In genomic region chr22:39292561-39293074, GRCh38 we compare ENCODE assay signal across 8 cellular contexts. TPM values are rescaled to one million over a fixed set of nuclear protein-coding genes. Genes with fewer than 3 reads are reported as not detected.
DNase-seq lines count a peak whose midpoint lies in the region; ATAC-seq and TF ChIP-seq lines count a peak whose summit lies in the region.

No MANE protein-coding gene starts in this region.

- no peaks in the 10 kb centered on the region for H3K9me3 ChIP-seq in H9 (ENCODE audit: control insufficient read depth, low read depth, low read length)
- H3K9me3 ChIP-seq in Peyer's patch = no peaks in the 10 kb centered on the region

- H2AK5ac ChIP-seq in H9 (ENCODE audit: insufficient read length, low read length) = no peak overlapping the region

- H3K4me2 ChIP-seq in H9 (ENCODE audit: insufficient read depth, insufficient read length, low read length) = no peak overlapping the region

- ATAC-seq in HG03108 (IDR thresholded peaks at IDR 0.05; ENCODE audit: unreplicated experiment) (no peak), GM18861 (IDR thresholded peaks at IDR 0.05; ENCODE audit: unreplicated experiment) (no peak)

- no peak overlapping the region for H3K23ac ChIP-seq in H9 (ENCODE audit: insufficient read length, low read depth, low read length)

- H2BK12ac ChIP-seq in H9 (ENCODE audit: insufficient read length, low read depth, low read length) = no peak overlapping the region

- no peak overlapping the region for H3K4me3 ChIP-seq in Peyer's patch
- no peak overlapping the region for H3K4me3 ChIP-seq in epithelial cell of esophagus (ENCODE audit: low read length)

- H2BK5ac ChIP-seq in H9 (ENCODE audit: insufficient read length, low read length) = no peak overlapping the region

- H3K9ac ChIP-seq in H9 (ENCODE audit: extremely low read depth, insufficient read length, low read length) = no peak overlapping the region

- H3K4me1 Mint-ChIP-seq in H9 (peaks cover 17 to 36% of the 10 kb centered on the region in 2 experiments), mesothelial cell of epicardium (peaks cover 61% of the 10 kb centered on the region)

- H3K27ac Mint-ChIP-seq in H9 = peak overlapping the region in 2 of 3 experiments; percentile 67 to 79; a peak in 4 of 7 replicates
- peak overlapping the region; percentile 92 for H3K27ac Mint-ChIP-seq in mesothelial cell of epicardium

- no peaks in the 10 kb centered on the region for H4K20me1 ChIP-seq in H9 (ENCODE audit: control insufficient read depth, insufficient read depth, insufficient read length)

- no CpG with 5 or more reads among the region's 12 CpGs for WGBS in H9 (ENCODE audit: extremely low coverage, insufficient read length, low lambda C conversion rate)

- H2AFZ ChIP-seq in H9 (ENCODE audit: low read length) = no peak overlapping the region

- no peaks in the 10 kb centered on the region for H3K27me3 ChIP-seq in H9 (ENCODE audit: insufficient read depth, low read length)
- H3K27me3 ChIP-seq in Peyer's patch = no peaks in the 10 kb centered on the region

- H3K4me1 ChIP-seq in H9 (ENCODE audit: insufficient read depth, low read length) = no peaks in the 10 kb centered on the region; the same call in 1 of the 2 replicates
- H3K4me1 ChIP-seq in Peyer's patch = peaks cover 0 to 15% (median 4%) of the 10 kb centered on the region in 4 donors

- H2BK15ac ChIP-seq in H9 (ENCODE audit: low read depth, low read length) = no peak overlapping the region

- no peak overlapping the region for H3K56ac ChIP-seq in H9 (ENCODE audit: insufficient read length, low read depth, low read length)

- H3K36me3 Mint-ChIP-seq in H9 (ENCODE audit: insufficient read depth in 1 of 3, low read depth in 3 of 3) (no peaks in the 10 kb centered on the region), mesothelial cell of epicardium (no peaks in the 10 kb centered on the region)

- H2BK20ac ChIP-seq in H9 (ENCODE audit: low read depth, low read length, poor library complexity, severe bottlenecking) = no peak overlapping the region

- no peak for TF ChIP-seq CTCF in H9 (conservative IDR thresholded peaks at IDR 0.05)
- TF ChIP-seq CTCF in Peyer's patch (IDR thresholded peaks at IDR 0.05) = no peak
- no peak for TF ChIP-seq CTCF in epithelial cell of esophagus (IDR thresholded peaks at IDR 0.05; ENCODE audit: insufficient read depth, low read depth, low read length, missing control alignments)
- no peak for TF ChIP-seq CTCF in mesothelial cell of epicardium (IDR thresholded peaks at IDR 0.05; ENCODE audit: unreplicated experiment)

- H3K14ac ChIP-seq in H9 (ENCODE audit: insufficient read depth, low read length) = peak overlapping the region; percentile 32; the same call in 1 of the 2 replicates

- peak; percentile 76 for DNase-seq in H9
- DNase-seq in Peyer's patch = peak; percentile 45 to 87 (median 81)
- DNase-seq in epithelial cell of esophagus (ENCODE audit: low read depth) = peak; percentile 95
- no peak for DNase-seq in mesothelial cell of epicardium (ENCODE audit: low spot score in 2 of 2, unreplicated experiment in 2 of 2)
- DNase-seq in ureter (ENCODE audit: low spot score) = peak; percentile 93
- no peak for DNase-seq in NCI-H524 (lab: John Stamatoyannopoulos, UW)

- H3K4me3 Mint-ChIP-seq in H9 (no peak overlapping the region), mesothelial cell of epicardium (no peak overlapping the region)

- TF ChIP-seq POLR2A in Peyer's patch (IDR thresholded peaks at IDR 0.05) = no peak

- no peak overlapping the region for H2BK120ac ChIP-seq in H9 (ENCODE audit: low read depth, low read length, poor library complexity, severe bottlenecking)

- H4K91ac ChIP-seq in H9 (ENCODE audit: insufficient read length, low read depth, low read length) = no peak overlapping the region

- no peaks in the 10 kb centered on the region for H3K23me2 ChIP-seq in H9 (ENCODE audit: insufficient read length, low read depth, low read length, poor library complexity, severe bottlenecking)

- no peak overlapping the region for H3K4ac ChIP-seq in H9 (ENCODE audit: low read depth, low read length)

- H3K18ac ChIP-seq in H9 (ENCODE audit: insufficient read length, low read depth, low read length) = no peak overlapping the region

- no peak overlapping the region for H4K8ac ChIP-seq in H9 (replicated peaks; ENCODE audit: insufficient read length, low read depth, low read length)

- no peak overlapping the region for H3T11ph ChIP-seq in H9 (ENCODE audit: low read length)

- H3K79me2 ChIP-seq in H9 (ENCODE audit: insufficient read depth, low read length) = no peaks in the 10 kb centered on the region

- H3K9me3 Mint-ChIP-seq in H9 (no peaks in the 10 kb centered on the region; a peak in 1 of 5 replicates), mesothelial cell of epicardium (no peaks in the 10 kb centered on the region)

- H3K27ac ChIP-seq in H9 (ENCODE audit: insufficient read length, low read depth, low read length) (no peak overlapping the region), Peyer's patch (peak overlapping the region in 3 of 4 donors; percentile 26 to 67 (median 36))

- H3K27me3 Mint-ChIP-seq in H9 (ENCODE audit: low read depth) = peaks cover 3% of the 10 kb centered on the region; the same call in 1 of the 2 replicates
- no peaks in the 10 kb centered on the region for H3K27me3 Mint-ChIP-seq in mesothelial cell of epicardium (ENCODE audit: low read depth)

- H3K36me3 ChIP-seq in Peyer's patch = no peaks in the 10 kb centered on the region

- H4K5ac ChIP-seq in H9 (ENCODE audit: insufficient read length, low read depth, low read length) = no peak overlapping the region

- no peaks in the 10 kb centered on the region for H3K79me1 ChIP-seq in H9 (ENCODE audit: insufficient read depth, low read depth, low read length, poor library complexity, severe bottlenecking)

RNA-seq across cellular contexts. Expression of gene RPL3, which starts 26.8 kb away (rescaled TPM):
- total RNA-seq in H9 (2021) (2,830 and 2,855 TPM in 2 replicates), Peyer's patch (1,000 to 10,000 TPM in 3 of 4 donors, 100 to 1,000 TPM in 1; 736 to 1,914 (median 1,266) TPM), mesothelial cell of epicardium (2,423 to 2,513 TPM (median 2,494 TPM) in 3 replicates), ureter (2,529 TPM)

RNA-seq across cellular contexts. Expression of gene PDGFB, which starts 47.8 kb away (rescaled TPM):
- 6.1 and 7.1 TPM in 2 replicates for total RNA-seq in H9 (2021)
- 10 to 100 TPM in 1 of 4 donors, 1 to 10 TPM in 3; 1.8 to 10.7 (median 3.8) TPM for total RNA-seq in Peyer's patch
- 14.2 to 15.2 TPM (median 14.7 TPM) in 3 replicates for total RNA-seq in mesothelial cell of epicardium
- 5.9 TPM for total RNA-seq in ureter

RNA-seq across cellular contexts. Expression of gene SYNGR1, which starts 57.2 kb away (rescaled TPM):
- total RNA-seq in H9 (2021) (13.2 and 14.3 TPM in 2 replicates), Peyer's patch (10 to 100 TPM in 1 of 4 donors, 1 to 10 TPM in 2, under 1 TPM in 1; 0.35 to 22.3 (median 2.5) TPM), mesothelial cell of epicardium (37.4 to 38.9 TPM (median 38.9 TPM) in 3 replicates), ureter (32.6 TPM)

Comparison
In these comparisons a context has a peak if more than half of its experiments do, and no peak if none do; other contexts are left out.
1. DNase-seq: peak in H9 (single experiment), Peyer's patch (3 of 3), epithelial cell of esophagus (single experiment) and ureter (single experiment); none in mesothelial cell of epicardium (0 of 2) and NCI-H524 (0 of 2).